ENCODE assay signal across 12 cellular contexts in the genomic region with DNA sequence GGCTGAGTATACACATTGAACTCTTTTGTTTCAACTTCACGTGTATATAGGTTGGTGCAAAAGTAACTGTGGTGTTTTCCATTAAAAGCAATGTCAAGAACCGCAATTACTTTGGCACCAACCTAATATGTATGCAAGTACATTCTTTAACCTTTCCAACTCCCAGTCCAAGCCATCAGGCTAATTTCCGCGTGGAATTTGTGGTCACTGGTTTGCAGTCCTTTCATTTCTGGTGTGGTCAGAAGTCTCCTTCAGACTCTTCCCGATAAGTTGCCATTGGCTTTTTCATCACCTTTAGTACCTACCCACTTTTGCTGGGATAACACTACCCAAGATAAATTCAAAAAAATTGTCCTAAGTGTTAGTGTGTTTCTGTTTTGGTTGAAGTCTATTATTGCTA.
DNase-seq lines count a peak whose midpoint lies in the region; ATAC-seq and TF ChIP-seq lines count a peak whose summit lies in the region.
"Had no signal": no experiment of that assay in that cellular context is flagged by ENCODE, and none has a peak within 500 bp of the region (broad histone marks: within the 10 kb centered on the region; RNA-seq: fewer than 3 reads in every experiment).

No MANE protein-coding gene starts in this region.

- CTCF ChIA-PET in Caco-2 (lab: Charles Lee): no interaction called here

- intact Hi-C loops in Caco-2 (cut with micrococcal nuclease; ENCODE audit: unreplicated experiment) (no loop called here), sciatic nerve (cut with DNase I) (no loop called here)

- POLR2A ChIA-PET in Caco-2 (lab: Charles Lee): no interaction called here

- H3K4me3 Mint-ChIP-seq in Caco-2 (ENCODE audit: unreplicated experiment) (no peak overlapping the region), endothelial cell (ENCODE audit: unreplicated experiment) (no peak overlapping the region)

- peaks cover 7% of the 10 kb centered on the region for H3K4me1 Mint-ChIP-seq in Caco-2 (ENCODE audit: low read depth, unreplicated experiment)
- peaks cover 66% of the 10 kb centered on the region for H3K4me1 Mint-ChIP-seq in endothelial cell (ENCODE audit: unreplicated experiment)

- H3K27me3 Mint-ChIP-seq in Caco-2 (ENCODE audit: insufficient read depth, unreplicated experiment): no peaks in the 10 kb centered on the region
- H3K27me3 Mint-ChIP-seq in endothelial cell (ENCODE audit: unreplicated experiment): peaks cover 19% of the 10 kb centered on the region
- H3K27me3 Mint-ChIP-seq: stimulated activated naive CD8-positive, alpha-beta T cell treated with anti-CD3 and anti-CD28 coated beads, Interleukin-15, amount 100 ng/mL, for 72 hours had no signal

- peaks cover 53% of the 10 kb centered on the region for H3K36me3 Mint-ChIP-seq in Caco-2 (ENCODE audit: insufficient read depth, unreplicated experiment)
- H3K36me3 Mint-ChIP-seq in endothelial cell (ENCODE audit: low read depth, unreplicated experiment): peaks cover 55% of the 10 kb centered on the region

- ATAC-seq in sciatic nerve: no peak
- ATAC-seq in GM21381 (IDR thresholded peaks at IDR 0.05; ENCODE audit: unreplicated experiment): no peak

- H3K27me3 ChIP-seq in Caco-2 (replicated peaks; ENCODE audit: control insufficient read depth, insufficient read depth, low read length) (no peaks in the 10 kb centered on the region), SJSA1 (replicated peaks) (no peaks in the 10 kb centered on the region)

- H3K4me3 ChIP-seq in Caco-2 (ENCODE audit: low read depth, low read length): no peak overlapping the region
- H3K4me3 ChIP-seq in SJSA1: no peak overlapping the region

- H3K27ac ChIP-seq in SJSA1: peak overlapping the region; percentile 81

- no peak for DNase-seq in Caco-2
- no peak for DNase-seq in SJSA1 (ENCODE audit: low read depth in 1 of 2, low spot score in 2 of 2)
- DNase-seq in endothelial cell (ENCODE audit: low spot score): no peak
- peak; percentile 6 for DNase-seq in sciatic nerve (ENCODE audit: low spot score)
- DNase-seq in foreskin melanocyte: no peak
- DNase-seq in NCI-H1105 (lab: John Stamatoyannopoulos, UW): no peak
- DNase-seq: amygdala, GDM1, H7, NCI-H187 had no signal

- TF ChIP-seq CTCF in Caco-2 (IDR thresholded peaks at IDR 0.05; ENCODE audit: insufficient read depth in 1 of 2, low read depth in 1 of 2, low read length in 1 of 2, severe bottlenecking in 1 of 2, unreplicated experiment in 1 of 2) (no peak), endothelial cell (IDR thresholded peaks at IDR 0.05; ENCODE audit: unreplicated experiment) (no peak)

- H3K9me3 ChIP-seq in Caco-2 (no peaks in the 10 kb centered on the region), SJSA1 (replicated peaks) (no peaks in the 10 kb centered on the region)

- H3K36me3 ChIP-seq in Caco-2 (ENCODE audit: control insufficient read depth, insufficient read depth, low read length) (no peaks in the 10 kb centered on the region), SJSA1 (no peaks in the 10 kb centered on the region)

- H3K4me1 ChIP-seq in Caco-2 (peaks cover 26% of the 10 kb centered on the region), SJSA1 (replicated peaks) (peaks cover 40% of the 10 kb centered on the region)

- H3K9me3 Mint-ChIP-seq in Caco-2 (ENCODE audit: unreplicated experiment): no peaks in the 10 kb centered on the region
- H3K9me3 Mint-ChIP-seq in endothelial cell (ENCODE audit: unreplicated experiment): no peaks in the 10 kb centered on the region
- H3K9me3 Mint-ChIP-seq: stimulated activated naive CD8-positive, alpha-beta T cell treated with anti-CD3 and anti-CD28 coated beads, Interleukin-15, amount 100 ng/mL, for 72 hours had no signal

- H3K27ac Mint-ChIP-seq in Caco-2 (ENCODE audit: unreplicated experiment) (peak overlapping the region; percentile 48), endothelial cell (ENCODE audit: unreplicated experiment) (peak overlapping the region; percentile 73)

- no TSS peak for BruUV-seq in Caco-2 (replicated peaks; lab: Mats Ljungman, UMichigan)
